24 cellular contexts compared by ENCODE assay signal in genomic region chr3:45921158-45922038, GRCh38. TPM values are rescaled to one million over a fixed set of nuclear protein-coding genes. Genes with fewer than 3 reads are reported as not detected.
"Had no signal": no experiment of that assay in that cellular context is flagged by ENCODE, and none has a peak within 500 bp of the region (broad histone marks: within the 10 kb centered on the region; RNA-seq: fewer than 3 reads in every experiment).

No MANE protein-coding gene starts in this region.

- H3K4me3 Mint-ChIP-seq: activated CD4-positive, alpha-beta memory T cell treated with anti-CD3 and anti-CD28 coated beads for 36 hours; activated CD4-positive, alpha-beta T cell treated with anti-CD3 and anti-CD28 coated beads for 36 hours; activated T-cell treated with anti-CD3 and anti-CD28 coated beads, Interleukin-2, amount 50 U/mL, for 4 hours; WTC11 had no signal

- DNase-seq: activated CD4-positive, alpha-beta memory T cell treated with anti-CD3 and anti-CD28 coated beads for 36 hours; activated CD4-positive, alpha-beta T cell treated with anti-CD3 and anti-CD28 coated beads for 36 hours; activated T-cell treated with anti-CD3 and anti-CD28 coated beads, Interleukin-2, amount 50 U/mL, for 4 hours; brain microvascular endothelial cell; central memory CD4-positive, alpha-beta T cell; gastrocnemius medialis; heart left ventricle; left lung; mammary epithelial cell; ovary; psoas muscle; right cardiac atrium; stimulated activated CD4-positive, alpha-beta T cell treated with anti-CD3 and anti-CD28 coated beads, Interleukin-2, amount 100 ng/mL, for 24 hours; stimulated activated naive CD8-positive, alpha-beta T cell treated with anti-CD3 and anti-CD28 coated beads, Interleukin-15, Interleukin-2, amounts not matched to agents 100 U/mL and 50 U/mL, for 24 hours; substantia nigra; SW 1271 had no signal

- ATAC-seq: activated CD4-positive, alpha-beta T cell treated with anti-CD3 and anti-CD28 coated beads for 36 hours; activated naive CD4-positive, alpha-beta T cell treated with anti-CD3 and anti-CD28 coated beads, Interleukin-2, amount 50 U/mL, for 72 hours; activated T-cell treated with anti-CD3 and anti-CD28 coated beads, Interleukin-2, amount 50 U/mL, for 4 hours; esophagus mucosa; gastrocnemius medialis; left lung; psoas muscle; right cardiac atrium; stimulated activated naive CD8-positive, alpha-beta T cell treated with anti-CD3 and anti-CD28 coated beads, Interleukin-15, Interleukin-2, amounts not matched to agents 100 U/mL and 50 U/mL, for 24 hours; WTC11 had no signal

- H3K9me3 ChIP-seq: gastrocnemius medialis, heart left ventricle, left lung, ovary, psoas muscle, tibial nerve had no signal

- H3K27ac ChIP-seq: brain microvascular endothelial cell, coronary artery, gastrocnemius medialis, heart left ventricle, left lung, ovary, psoas muscle, tibial nerve had no signal

- H3K27me3 Mint-ChIP-seq: activated CD4-positive, alpha-beta memory T cell treated with anti-CD3 and anti-CD28 coated beads for 36 hours had no signal

- H3K9me3 Mint-ChIP-seq: activated CD4-positive, alpha-beta memory T cell treated with anti-CD3 and anti-CD28 coated beads for 36 hours; activated naive CD4-positive, alpha-beta T cell treated with anti-CD3 and anti-CD28 coated beads, Interleukin-2, amount 50 U/mL, for 72 hours; activated T-cell treated with anti-CD3 and anti-CD28 coated beads, Interleukin-2, amount 50 U/mL, for 4 hours; WTC11 had no signal

- H3K4me1 Mint-ChIP-seq: WTC11 had no signal

- H3K27ac Mint-ChIP-seq: activated CD4-positive, alpha-beta memory T cell treated with anti-CD3 and anti-CD28 coated beads for 36 hours; activated CD4-positive, alpha-beta T cell treated with anti-CD3 and anti-CD28 coated beads for 36 hours; activated naive CD4-positive, alpha-beta T cell treated with anti-CD3 and anti-CD28 coated beads, Interleukin-2, amount 50 U/mL, for 72 hours; WTC11 had no signal

- H3K27me3 ChIP-seq: brain microvascular endothelial cell, gastrocnemius medialis, heart left ventricle, left lung, ovary, tibial nerve had no signal

- H3K4me1 ChIP-seq: gastrocnemius medialis, left lung, psoas muscle had no signal

RNA-seq across cellular contexts. Expression of gene CXCR6, which starts 21.9 kb away (rescaled TPM):
- total RNA-seq: kidney epithelial cell, mammary epithelial cell, myocyte, skeletal muscle tissue, WTC11 had no signal
- polyA plus RNA-seq: mammary epithelial cell had no signal

RNA-seq across cellular contexts. Expression of gene CCR9, which starts 35.1 kb away (rescaled TPM):
- total RNA-seq: activated CD4-positive, alpha-beta memory T cell treated with anti-CD3 and anti-CD28 coated beads for 36 hours; activated CD4-positive, alpha-beta T cell treated with anti-CD3 and anti-CD28 coated beads for 36 hours; activated naive CD4-positive, alpha-beta T cell treated with anti-CD3 and anti-CD28 coated beads, Interleukin-2, amount 50 U/mL, for 72 hours; activated T-cell treated with anti-CD3 and anti-CD28 coated beads, Interleukin-2, amount 50 U/mL, for 4 hours; esophagus mucosa; heart left ventricle; kidney epithelial cell; mammary epithelial cell; myocyte; psoas muscle; right cardiac atrium; WTC11 had no signal
- polyA plus RNA-seq: mammary epithelial cell, right cardiac atrium had no signal
